ENCODE assay signal across 17 cellular contexts in genomic region chr5:134581241-134581981, GRCh38. TPM values are rescaled to one million over a fixed set of nuclear protein-coding genes. Genes with fewer than 3 reads are reported as not detected.
DNase-seq lines count a peak whose midpoint lies in the region; ATAC-seq, FAIRE-seq and TF ChIP-seq lines count a peak whose summit lies in the region.
"Had no signal": no experiment of that assay in that cellular context is flagged by ENCODE, and none has a peak within 500 bp of the region (broad histone marks: within the 10 kb centered on the region; RNA-seq: fewer than 3 reads in every experiment).

No MANE protein-coding gene starts in this region.

- peaks cover 50% of the 10 kb centered on the region for H3K4me1 ChIP-seq in left ventricle myocardium inferior
- H3K4me1 ChIP-seq in skeletal muscle tissue (ENCODE audit: control insufficient read depth in 3 of 3, insufficient read depth in 3 of 3, low read length in 3 of 3): peaks cover 28 to 39% (median 33%) of the 10 kb centered on the region in 3 donors

- no peaks in the 10 kb centered on the region for H3K27me3 Mint-ChIP-seq in activated T-helper 17 cell treated with anti-CD3 and anti-CD28 coated beads, Interleukin-2, amount 50 U/mL, for 72 hours
- H3K27me3 Mint-ChIP-seq in activated CD4-positive, alpha-beta T cell treated with anti-CD3 and anti-CD28 coated beads, Interleukin-2, amount 10 ng/mL, durations not matched to agents 24 days and 14 days: no peaks in the 10 kb centered on the region
- H3K27me3 Mint-ChIP-seq: activated naive CD4-positive, alpha-beta T cell treated with anti-CD3 and anti-CD28 coated beads, Interleukin-2, amount 50 U/mL, for 24 hours had no signal

- H3K4me3 ChIP-seq in left ventricle myocardium inferior: no peak overlapping the region
- peak overlapping the region in 2 of 3 donors; percentile 35 to 61 for H3K4me3 ChIP-seq in skeletal muscle tissue (ENCODE audit: low read length in 3 of 3)
- H3K4me3 ChIP-seq: mucosa of descending colon had no signal

- intact Hi-C loops in left ventricle myocardium inferior (cut with micrococcal nuclease): no loop called here
- intact Hi-C loops in activated CD4-positive, alpha-beta T cell treated with anti-CD3 and anti-CD28 coated beads, Interleukin-2, amount 10 ng/mL, durations not matched to agents 24 days and 14 days (cut with micrococcal nuclease): loop anchor here (10.0 kb wide), 1 partner anchor 207 kb away; the partner anchor contains the start of gene UBE2B

- H3K27ac ChIP-seq in left ventricle myocardium inferior (replicated peaks) (peak overlapping the region; percentile 79), skeletal muscle tissue (ENCODE audit: low read depth, low read length) (no peak overlapping the region)

- H3K27me3 ChIP-seq in left ventricle myocardium inferior (ENCODE audit: low read depth) (no peaks in the 10 kb centered on the region), skeletal muscle tissue (ENCODE audit: control insufficient read depth in 3 of 3, insufficient read depth in 3 of 3, low read length in 3 of 3) (no peaks in the 10 kb centered on the region)

- H3K4me1 Mint-ChIP-seq in activated T-helper 17 cell treated with anti-CD3 and anti-CD28 coated beads, Interleukin-2, amount 50 U/mL, for 72 hours: peaks cover 5% of the 10 kb centered on the region
- peaks cover 7% of the 10 kb centered on the region for H3K4me1 Mint-ChIP-seq in activated CD4-positive, alpha-beta T cell treated with anti-CD3 and anti-CD28 coated beads, Interleukin-2, amount 10 ng/mL, durations not matched to agents 24 days and 14 days

- peak overlapping the region; percentile 73 for H3K27ac Mint-ChIP-seq in activated T-helper 17 cell treated with anti-CD3 and anti-CD28 coated beads, Interleukin-2, amount 50 U/mL, for 72 hours
- no peak overlapping the region for H3K27ac Mint-ChIP-seq in activated CD4-positive, alpha-beta T cell treated with anti-CD3 and anti-CD28 coated beads, Interleukin-2, amount 10 ng/mL, durations not matched to agents 24 days and 14 days

- H3K36me3 ChIP-seq in left ventricle myocardium inferior (peaks cover 36% of the 10 kb centered on the region), skeletal muscle tissue (ENCODE audit: control insufficient read depth in 3 of 3, insufficient read depth in 3 of 3, low read length in 3 of 3) (peaks cover 27% of the 10 kb centered on the region in 3 donors)

- H3K9ac ChIP-seq in skeletal muscle tissue (ENCODE audit: low read depth in 1 of 3, low read length in 3 of 3): peak overlapping the region; percentile 43 to 70 (median 51)

- H3K9me3 ChIP-seq in left ventricle myocardium inferior (replicated peaks) (no peaks in the 10 kb centered on the region), skeletal muscle tissue (ENCODE audit: control insufficient read depth in 3 of 3, low read length in 3 of 3) (no peaks in the 10 kb centered on the region)
- H3K9me3 ChIP-seq: mucosa of descending colon had no signal

- H3K9me3 Mint-ChIP-seq in activated T-helper 17 cell treated with anti-CD3 and anti-CD28 coated beads, Interleukin-2, amount 50 U/mL, for 72 hours: no peaks in the 10 kb centered on the region
- no peaks in the 10 kb centered on the region for H3K9me3 Mint-ChIP-seq in activated CD4-positive, alpha-beta T cell treated with anti-CD3 and anti-CD28 coated beads, Interleukin-2, amount 10 ng/mL, durations not matched to agents 24 days and 14 days
- H3K9me3 Mint-ChIP-seq: activated naive CD4-positive, alpha-beta T cell treated with anti-CD3 and anti-CD28 coated beads, Interleukin-2, amount 50 U/mL, for 24 hours had no signal

- no peak for ATAC-seq in activated T-helper 17 cell treated with anti-CD3 and anti-CD28 coated beads, Interleukin-2, amount 50 U/mL, for 72 hours (replicated peaks)
- ATAC-seq: esophagus mucosa, mucosa of descending colon had no signal

- no peak for FAIRE-seq in D721Med (lab: Jason Lieb, UNC)
- FAIRE-seq: RCC 7860 had no signal

- peaks cover 54% of the 10 kb centered on the region for H3K36me3 Mint-ChIP-seq in activated T-helper 17 cell treated with anti-CD3 and anti-CD28 coated beads, Interleukin-2, amount 50 U/mL, for 72 hours (ENCODE audit: low read depth)
- H3K36me3 Mint-ChIP-seq in activated CD4-positive, alpha-beta T cell treated with anti-CD3 and anti-CD28 coated beads, Interleukin-2, amount 10 ng/mL, durations not matched to agents 24 days and 14 days (ENCODE audit: low read depth): peaks cover 23% of the 10 kb centered on the region

- TF ChIP-seq CTCF in D721Med (IDR thresholded peaks at IDR 0.05; ENCODE audit: insufficient read depth, missing control alignments): no peak
- no peak for TF ChIP-seq CTCF in left ventricle myocardium inferior (IDR thresholded peaks at IDR 0.05; ENCODE audit: borderline replicate concordance)

- peak; percentile 13 for DNase-seq in D721Med (ENCODE audit: insufficient read length, low spot score)
- DNase-seq in left ventricle myocardium inferior: peak; percentile 53
- DNase-seq in HPDE6-E6E7 (ENCODE audit: extremely low spot score): no peak
- DNase-seq in activated CD4-positive, alpha-beta T cell treated with anti-CD3 and anti-CD28 coated beads, Interleukin-2, amount 10 ng/mL, durations not matched to agents 24 days and 14 days: no peak
- DNase-seq in stimulated activated CD8-positive, alpha-beta memory T cell treated with anti-CD3 and anti-CD28 coated beads, Interleukin-4, amount 100 ng/mL, for 48 hours: no peak
- no peak for DNase-seq in AML-193 (lab: John Stamatoyannopoulos, UW)
- DNase-seq: activated CD8-positive, alpha-beta memory T cell treated with anti-CD3 and anti-CD28 coated beads for 24 hours; NCI-H1417 treated with DMSO at 0.1 percent for 48 hours; NCI-H446 treated with DMSO at 0.1 percent for 48 hours; stimulated activated CD4-positive, alpha-beta T cell treated with anti-CD3 and anti-CD28 coated beads, Interleukin-1b, Interleukin-23, amount 100 ng/mL, for 48 hours; T-helper 9 cell had no signal

- no peak overlapping the region for H3K4me3 Mint-ChIP-seq in activated T-helper 17 cell treated with anti-CD3 and anti-CD28 coated beads, Interleukin-2, amount 50 U/mL, for 72 hours
- no peak overlapping the region for H3K4me3 Mint-ChIP-seq in activated CD4-positive, alpha-beta T cell treated with anti-CD3 and anti-CD28 coated beads, Interleukin-2, amount 10 ng/mL, durations not matched to agents 24 days and 14 days
- H3K4me3 Mint-ChIP-seq: activated naive CD4-positive, alpha-beta T cell treated with anti-CD3 and anti-CD28 coated beads, Interleukin-2, amount 50 U/mL, for 24 hours had no signal

RNA-seq across cellular contexts. Expression of gene SAR1B, which starts 51.2 kb away (rescaled TPM):
- total RNA-seq in activated T-helper 17 cell treated with anti-CD3 and anti-CD28 coated beads, Interleukin-2, amount 50 U/mL, for 72 hours: 10 to 100 TPM; 41.6 to 73.0 TPM
- total RNA-seq in left ventricle myocardium inferior (93.5 TPM), skeletal muscle tissue (23.5 TPM)
- total RNA-seq in activated CD4-positive, alpha-beta T cell treated with anti-CD3 and anti-CD28 coated beads, Interleukin-2, amount 10 ng/mL, durations not matched to agents 24 days and 14 days: 43.9 and 56.2 TPM in 2 replicates

RNA-seq across cellular contexts. Expression of gene JADE2, which starts 55.9 kb away (rescaled TPM):
- 10 to 100 TPM; 75.3 to 93.3 TPM for total RNA-seq in activated T-helper 17 cell treated with anti-CD3 and anti-CD28 coated beads, Interleukin-2, amount 50 U/mL, for 72 hours
- 26.3 TPM for total RNA-seq in left ventricle myocardium inferior
- total RNA-seq in skeletal muscle tissue: 1.6 TPM
- total RNA-seq in activated CD4-positive, alpha-beta T cell treated with anti-CD3 and anti-CD28 coated beads, Interleukin-2, amount 10 ng/mL, durations not matched to agents 24 days and 14 days: 72.5 and 81.3 TPM in 2 replicates

Comparison
In these comparisons a context has a peak if more than half of its experiments do, and no peak if none do; other contexts are left out.
1. DNase-seq: peak in D721Med (single experiment) and left ventricle myocardium inferior (single experiment); none in HPDE6-E6E7 (single experiment), activated CD4-positive, alpha-beta T cell treated with anti-CD3 and anti-CD28 coated beads, Interleukin-2, amount 10 ng/mL, durations not matched to agents 24 days and 14 days (single experiment), stimulated activated CD8-positive, alpha-beta memory T cell treated with anti-CD3 and anti-CD28 coated beads, Interleukin-4, amount 100 ng/mL, for 48 hours (single experiment) and AML-193 (0 of 2).
2. RNA of gene JADE2, which starts 55.9 kb away (total RNA-seq): 75.3 to 93.3 TPM in activated T-helper 17 cell treated with anti-CD3 and anti-CD28 coated beads, Interleukin-2, amount 50 U/mL, for 72 hours, 72.5 to 81.3 TPM in activated CD4-positive, alpha-beta T cell treated with anti-CD3 and anti-CD28 coated beads, Interleukin-2, amount 10 ng/mL, durations not matched to agents 24 days and 14 days and 26.3 TPM in left ventricle myocardium inferior (single experiment); 1.6 TPM in skeletal muscle tissue (single experiment); every median in the first group is over 10 times any median in the second.